Comparison of ENCODE assay signal across 1 cellular context in genomic region chr12:101186291-101186690, GRCh38.
A peak's percentile ranks its signal among the peaks of the same experiment; 100 is the strongest.
TF ChIP-seq lines count a peak whose summit lies in the region.

No MANE protein-coding gene starts in this region.

TF ChIP-seq in K562, 482 proteins besides CTCF, POLR2A, EP300 and RAD21:
- 0 out of 2 replicates have a peak, but pooled peaks have one; percentile 14 for TF ChIP-seq CEBPB (tag; IDR thresholded peaks at IDR 0.05)
- TF ChIP-seq SPI1 (IDR thresholded peaks at IDR 0.05; ENCODE audit: borderline replicate concordance, low read depth, low read length) = 0 out of 2 replicates have a peak, but pooled peaks have one; percentile 25
- TF ChIP-seq HES1 (IDR thresholded peaks at IDR 0.05; ENCODE audit: low read depth) = no peak
TF ChIP-seq in K562: peak in this region for 2.
